In genomic region chr10:78542536-78542935, GRCh38 we compare ENCODE assay signal across 16 cellular contexts.
DNase-seq lines count a peak whose midpoint lies in the region; ATAC-seq, FAIRE-seq and TF ChIP-seq lines count a peak whose summit lies in the region.
"Had no signal": no experiment of that assay in that cellular context is flagged by ENCODE, and none has a peak within 500 bp of the region (broad histone marks: within the 10 kb centered on the region; RNA-seq: fewer than 3 reads in every experiment).

No MANE protein-coding gene starts in this region.

- H2BK12ac ChIP-seq in H1 (ENCODE audit: low read depth, low read length) = 0 out of 2 replicates have a peak overlapping the region, but pooled peaks have one; percentile 21

- H3K79me2 ChIP-seq in H1 (ENCODE audit: control insufficient read depth in 1 of 2, insufficient read depth in 2 of 2, low read length in 2 of 2) (no peaks in the 10 kb centered on the region), neural progenitor cell (ENCODE audit: low read depth) (no peaks in the 10 kb centered on the region)

- TF ChIP-seq CTCF in AG04450 (IDR thresholded peaks at IDR 0.05; ENCODE audit: low read depth, low read length) (no peak), Caco-2 (IDR thresholded peaks at IDR 0.05; ENCODE audit: insufficient read depth in 1 of 2, low read depth in 1 of 2, low read length in 1 of 2, severe bottlenecking in 1 of 2, unreplicated experiment in 1 of 2) (no peak), H1 (IDR thresholded peaks at IDR 0.05; ENCODE audit: control extremely low read depth in 1 of 3, insufficient read depth in 1 of 3, low read depth in 1 of 3, low read length in 3 of 3) (no peak), neural progenitor cell (IDR thresholded peaks at IDR 0.05) (no peak)

- no peak for TF ChIP-seq POLR2A in H1 (IDR thresholded peaks at IDR 0.05; ENCODE audit: control extremely low read depth in 1 of 2, low read depth in 2 of 2, low read length in 2 of 2)

- no peak overlapping the region for H3K14ac ChIP-seq in H1 (ENCODE audit: insufficient read length)

- no peaks in the 10 kb centered on the region for H4K20me1 ChIP-seq in H1 (replicated peaks in 1 of 2; ENCODE audit: control insufficient read depth in 1 of 2, insufficient read depth in 2 of 2, low read length in 2 of 2)
- no peaks in the 10 kb centered on the region for H4K20me1 ChIP-seq in neural progenitor cell (ENCODE audit: low read depth)

- peak; percentile 8 to 42; a peak in 3 of 4 replicates for TF ChIP-seq RAD21 in H1 (IDR thresholded peaks at IDR 0.05 in 1 of 2, conservative IDR thresholded peaks at IDR 0.05 in 1 of 2; ENCODE audit: low read depth in 2 of 2, low read length in 2 of 2)

- no peak overlapping the region for H3K9ac ChIP-seq in H1 (replicated peaks in 1 of 4; ENCODE audit: extremely low read depth in 1 of 4, low read depth in 3 of 4, low read length in 3 of 4)
- H3K9ac ChIP-seq in neural progenitor cell = no peak overlapping the region

- H3K27me3 ChIP-seq in AG04450 (ENCODE audit: control insufficient read depth, insufficient read depth, low read length) (peaks cover 3% of the 10 kb centered on the region), Caco-2 (replicated peaks; ENCODE audit: control insufficient read depth, insufficient read depth, low read length) (no peaks in the 10 kb centered on the region), H1 (replicated peaks in 1 of 4; ENCODE audit: control insufficient read depth in 3 of 4, extremely low read depth in 1 of 4, insufficient read depth in 3 of 4, low read length in 3 of 4) (no peaks in the 10 kb centered on the region), neural progenitor cell (no peaks in the 10 kb centered on the region)
- H3K27me3 ChIP-seq: thyroid gland had no signal

- no peak for DNase-seq in AG04450 (ENCODE audit: low read depth, low spot score)
- no peak for DNase-seq in Caco-2
- no peak for DNase-seq in H1 (ENCODE audit: low read depth in 1 of 2, low spot score in 2 of 2)
- no peak for DNase-seq in neural progenitor cell (ENCODE audit: low spot score)
- no peak for DNase-seq in NCI-H1048 (lab: John Stamatoyannopoulos, UW)
- no peak for DNase-seq in Ammon's horn (ENCODE audit: low spot score)
- DNase-seq in Kasumi-1 (lab: John Stamatoyannopoulos, UW) = no peak
- DNase-seq: activated CD4-positive, CD25-positive, alpha-beta regulatory T cell; activated T-cell treated with anti-CD3 and anti-CD28 coated beads, Interleukin-2, amount 50 U/mL, for 4 hours; DND-41; NCI-H510A; OCI-M1; thyroid gland had no signal

- peak overlapping the region; percentile 44; the same call in 1 of the 2 replicates for H2AFZ ChIP-seq in H1 (ENCODE audit: low read length)
- H2AFZ ChIP-seq in neural progenitor cell (replicated peaks) = no peak overlapping the region

- no peak overlapping the region for H2AK5ac ChIP-seq in H1 (ENCODE audit: low read depth, low read length)

- H3K4me1 ChIP-seq in Caco-2 (peaks cover 20% of the 10 kb centered on the region), H1 (replicated peaks in 1 of 4; ENCODE audit: control insufficient read depth in 3 of 4, insufficient read depth in 4 of 4, low read length in 3 of 4) (peaks cover 0 to 7% (median 0%) of the 10 kb centered on the region in 4 experiments; a peak in 3 of 7 replicates), neural progenitor cell (peaks cover 13% of the 10 kb centered on the region)

- no peak overlapping the region for H3K23ac ChIP-seq in H1 (ENCODE audit: insufficient read length)

- intact Hi-C loops in Caco-2 (cut with micrococcal nuclease; ENCODE audit: unreplicated experiment) = no loop called here

- H3K79me1 ChIP-seq in H1 (ENCODE audit: low read depth, low read length) = no peaks in the 10 kb centered on the region

- no peak overlapping the region for H4K8ac ChIP-seq in H1 (ENCODE audit: extremely low read depth, insufficient read depth, low read length)

- POLR2A ChIA-PET in AG04450 (lab: Yijun Ruan, JAX) (no interaction called here), Caco-2 (lab: Charles Lee) (no interaction called here), H1 (lab: Charles Lee; ENCODE audit: partially characterized antibody) (interaction anchor here (1.6 kb wide), 1 partner anchor 10 kb away, joined by 4 read pairs; no protein-coding TSS in a partner anchor)

- H3K23me2 ChIP-seq in H1 (ENCODE audit: low read depth, low read length) = no peaks in the 10 kb centered on the region

- no peaks in the 10 kb centered on the region for H3F3A ChIP-seq in neural progenitor cell (ENCODE audit: low read depth)

- no peak for FAIRE-seq in H1 (lab: Jason Lieb, UNC)
- FAIRE-seq: H54 had no signal

- H3K36me3 Mint-ChIP-seq in Caco-2 (ENCODE audit: insufficient read depth, unreplicated experiment) = peaks cover 6% of the 10 kb centered on the region
- no peaks in the 10 kb centered on the region for H3K36me3 Mint-ChIP-seq in neural progenitor cell
- H3K36me3 Mint-ChIP-seq: memory B cell had no signal

- H3K4me1 Mint-ChIP-seq in Caco-2 (ENCODE audit: low read depth, unreplicated experiment) = peaks cover 27% of the 10 kb centered on the region
- H3K4me1 Mint-ChIP-seq in neural progenitor cell = peaks cover 72% of the 10 kb centered on the region
- H3K4me1 Mint-ChIP-seq: memory B cell had no signal

- no peak overlapping the region for H3K4ac ChIP-seq in H1 (replicated peaks; ENCODE audit: insufficient read length, low read depth, low read length)

- no peaks in the 10 kb centered on the region for H3K9me3 Mint-ChIP-seq in Caco-2 (ENCODE audit: unreplicated experiment)
- H3K9me3 Mint-ChIP-seq in neural progenitor cell = no peaks in the 10 kb centered on the region
- H3K9me3 Mint-ChIP-seq: activated T-cell treated with anti-CD3 and anti-CD28 coated beads, Interleukin-2, amount 50 U/mL, for 4 hours had no signal

- no peak for TF ChIP-seq EP300 in H1 (IDR thresholded peaks at IDR 0.05; ENCODE audit: borderline replicate concordance in 1 of 2, low read depth in 2 of 2, low read length in 2 of 2)

- CTCF ChIA-PET in AG04450 (lab: Charles Lee) = interaction anchor here (1.2 kb wide), 1 partner anchor 115 kb away, joined by 4 read pairs; no protein-coding TSS in a partner anchor
- CTCF ChIA-PET in Caco-2 (lab: Charles Lee) = interaction anchor here (1.2 kb wide), 1 partner anchor 510 kb away, joined by 3 read pairs; no protein-coding TSS in a partner anchor
- CTCF ChIA-PET in H1 (lab: Charles Lee; ENCODE audit: partially characterized antibody) = interaction anchor here (0.7 to 3.3 kb wide), 10 partner anchors 11 to 161 kb away, joined by 3 to 10 read pairs (median 3); no protein-coding TSS in a partner anchor

- H3K9me3 ChIP-seq in AG04450 (ENCODE audit: control insufficient read depth, insufficient read depth, low read length) (no peaks in the 10 kb centered on the region), Caco-2 (0 out of 2 replicates have a peak, but pooled peaks cover 2% of the 10 kb centered on the region), H1 (ENCODE audit: insufficient read depth in 2 of 2, low read depth in 1 of 2, low read length in 1 of 2) (no peaks in the 10 kb centered on the region), neural progenitor cell (ENCODE audit: low read depth) (no peaks in the 10 kb centered on the region)
- H3K9me3 ChIP-seq: thyroid gland had no signal

- no TSS peak for BruUV-seq in Caco-2 (replicated peaks; lab: Mats Ljungman, UMichigan)

- H4K91ac ChIP-seq in H1 (replicated peaks; ENCODE audit: insufficient read length, low read length) = no peak overlapping the region

- H3K27me3 Mint-ChIP-seq in Caco-2 (ENCODE audit: insufficient read depth, unreplicated experiment) (no peaks in the 10 kb centered on the region), neural progenitor cell (ENCODE audit: insufficient read depth, low read depth) (peaks cover 7% of the 10 kb centered on the region)

- no peak for ATAC-seq in HG03520 (IDR thresholded peaks at IDR 0.05; ENCODE audit: unreplicated experiment)
- ATAC-seq: activated T-cell treated with anti-CD3 and anti-CD28 coated beads, Interleukin-2, amount 50 U/mL, for 4 hours had no signal

- no peaks in the 10 kb centered on the region for H3K36me3 ChIP-seq in Caco-2 (ENCODE audit: control insufficient read depth, insufficient read depth, low read length)
- H3K36me3 ChIP-seq in H1 (ENCODE audit: control insufficient read depth in 2 of 4, insufficient read depth in 4 of 4, low read length in 3 of 4) = no peaks in the 10 kb centered on the region
- H3K36me3 ChIP-seq in neural progenitor cell = no peaks in the 10 kb centered on the region
- H3K36me3 ChIP-seq: thyroid gland had no signal

- no peak overlapping the region for H4K5ac ChIP-seq in H1 (ENCODE audit: insufficient read length, low read depth, low read length)

- H3K27ac ChIP-seq in AG04450 (ENCODE audit: low read depth, low read length) (peak overlapping the region; percentile 82), H1 (ENCODE audit: low read depth, low read length) (no peak overlapping the region), neural progenitor cell (no peak overlapping the region)

- no peak overlapping the region for H2BK5ac ChIP-seq in H1 (ENCODE audit: low read depth, low read length)

- H3K56ac ChIP-seq in H1 (replicated peaks; ENCODE audit: insufficient read length, low read depth, low read length) = no peak overlapping the region

- 82% methylated on average over 7 of the region's 7 CpGs; no CpG with 5 or more reads in 1 of the 2 experiments for WGBS in H1 (ENCODE audit: extremely low coverage in 1 of 2, insufficient coverage in 1 of 2, insufficient read length in 1 of 2, insufficient replicate concordance in 2 of 2, low coverage in 1 of 2, low lambda C conversion rate in 2 of 2, missing lambda C conversion rate in 1 of 2), 2 experiments

- H2BK120ac ChIP-seq in H1 (replicated peaks; ENCODE audit: low read depth, low read length) = no peak overlapping the region

- H2BK20ac ChIP-seq in H1 (ENCODE audit: low read length) = no peak overlapping the region

- H3K4me3 ChIP-seq in AG04450 (ENCODE audit: low read depth, low read length) = no peak overlapping the region
- H3K4me3 ChIP-seq in Caco-2 (ENCODE audit: low read depth, low read length) = no peak overlapping the region
- no peak overlapping the region for H3K4me3 ChIP-seq in H1 (ENCODE audit: extremely low read depth in 1 of 4, insufficient read depth in 2 of 4, low read depth in 3 of 4, low read length in 4 of 4)
- H3K4me3 ChIP-seq in neural progenitor cell = no peak overlapping the region
- H3K4me3 ChIP-seq: thyroid gland had no signal

- no peak overlapping the region for H3K18ac ChIP-seq in H1 (ENCODE audit: extremely low read depth, low read length)

- no peak overlapping the region for H2BK15ac ChIP-seq in H1 (ENCODE audit: low read length)

- H3K27ac Mint-ChIP-seq in Caco-2 (ENCODE audit: unreplicated experiment) = peak overlapping the region; percentile 71
- peak overlapping the region; percentile 98 for H3K27ac Mint-ChIP-seq in neural progenitor cell
- H3K27ac Mint-ChIP-seq: memory B cell had no signal

- H3K4me2 ChIP-seq in H1 (ENCODE audit: insufficient read depth in 1 of 2, low read depth in 2 of 2, low read length in 2 of 2) = no peak overlapping the region
- H3K4me2 ChIP-seq in neural progenitor cell = no peak overlapping the region

- H3K4me3 Mint-ChIP-seq in Caco-2 (ENCODE audit: unreplicated experiment) (no peak overlapping the region), neural progenitor cell (peak overlapping the region; percentile 13)
- H3K4me3 Mint-ChIP-seq: activated T-cell treated with anti-CD3 and anti-CD28 coated beads, Interleukin-2, amount 50 U/mL, for 4 hours; memory B cell had no signal

TF ChIP-seq in H1, 55 proteins besides CTCF, POLR2A, EP300 and RAD21 (continues in another document):
- no peak for TF ChIP-seq TBP (IDR thresholded peaks at IDR 0.05; ENCODE audit: low read depth, low read length)
- TF ChIP-seq TAF1 (IDR thresholded peaks at IDR 0.05; ENCODE audit: low read depth, low read length) = no peak
